37 cellular contexts compared by ENCODE assay signal in genomic region chr9:86512929-86513328, GRCh38.
"Had no signal": no experiment of that assay in that cellular context is flagged by ENCODE, and none has a peak within 500 bp of the region (broad histone marks: within the 10 kb centered on the region; RNA-seq: fewer than 3 reads in every experiment).

No MANE protein-coding gene starts in this region.

- H3K4me1 ChIP-seq: adrenal gland, breast epithelium had no signal

- H3K9me3 Mint-ChIP-seq: activated B cell treated with CpG ODN at 0.5 μM for 24 hours; activated CD4-positive, alpha-beta memory T cell treated with anti-CD3 and anti-CD28 coated beads, Interleukin-2, amount 10 ng/mL, durations not matched to agents 7 days and 5 days; activated naive CD4-positive, alpha-beta T cell treated with anti-CD3 and anti-CD28 coated beads, Interleukin-2, amount 50 U/mL, for 24 hours; activated naive CD8-positive, alpha-beta T cell treated with anti-CD3 and anti-CD28 coated beads, Interleukin-2, amount 10 ng/mL, durations not matched to agents 7 days and 5 days; activated T-cell treated with anti-CD3 and anti-CD28 coated beads, Interleukin-2, amount 50 U/mL, for 72 hours; activated T-helper 17 cell treated with anti-CD3 and anti-CD28 coated beads, Interleukin-2, amount 50 U/mL, for 72 hours; T-cell had no signal

- H3K27me3 Mint-ChIP-seq: activated B cell treated with CpG ODN at 0.5 μM for 24 hours had no signal

- ATAC-seq: activated CD8-positive, alpha-beta memory T cell treated with anti-CD3 and anti-CD28 coated beads, Interleukin-2, amount 10 ng/mL, durations not matched to agents 7 days and 5 days; activated T-cell treated with anti-CD3 and anti-CD28 coated beads, Interleukin-2, amount 50 U/mL, for 72 hours; activated T-helper 17 cell treated with anti-CD3 and anti-CD28 coated beads, Interleukin-2, amount 50 U/mL, for 72 hours; body of pancreas; PC-3; Right ventricle myocardium inferior; SK-N-SH treated with all-trans-retinoic acid at 6 μM for 48 hours; T-cell; T-helper 17 cell had no signal

- H3K4me1 Mint-ChIP-seq: activated B cell treated with CpG ODN at 0.5 μM for 24 hours; activated CD4-positive, alpha-beta memory T cell treated with anti-CD3 and anti-CD28 coated beads, Interleukin-2, amount 10 ng/mL, durations not matched to agents 7 days and 5 days; activated CD8-positive, alpha-beta memory T cell treated with anti-CD3 and anti-CD28 coated beads, Interleukin-2, amount 10 ng/mL, durations not matched to agents 7 days and 5 days; activated naive CD4-positive, alpha-beta T cell treated with anti-CD3 and anti-CD28 coated beads, Interleukin-2, amount 50 U/mL, for 24 hours; activated naive CD8-positive, alpha-beta T cell treated with anti-CD3 and anti-CD28 coated beads, Interleukin-2, amount 10 ng/mL, durations not matched to agents 7 days and 5 days; activated T-helper 17 cell treated with anti-CD3 and anti-CD28 coated beads, Interleukin-2, amount 50 U/mL, for 72 hours; T-cell; T-helper 17 cell had no signal

- H3K27ac Mint-ChIP-seq: activated B cell treated with CpG ODN at 0.5 μM for 24 hours; activated CD4-positive, alpha-beta memory T cell treated with anti-CD3 and anti-CD28 coated beads, Interleukin-2, amount 10 ng/mL, durations not matched to agents 7 days and 5 days; activated CD8-positive, alpha-beta memory T cell treated with anti-CD3 and anti-CD28 coated beads, Interleukin-2, amount 10 ng/mL, durations not matched to agents 7 days and 5 days; activated naive CD4-positive, alpha-beta T cell treated with anti-CD3 and anti-CD28 coated beads, Interleukin-2, amount 50 U/mL, for 24 hours; activated naive CD8-positive, alpha-beta T cell treated with anti-CD3 and anti-CD28 coated beads, Interleukin-2, amount 10 ng/mL, durations not matched to agents 7 days and 5 days; activated T-cell treated with anti-CD3 and anti-CD28 coated beads, Interleukin-2, amount 50 U/mL, for 72 hours; activated T-helper 17 cell treated with anti-CD3 and anti-CD28 coated beads, Interleukin-2, amount 50 U/mL, for 72 hours; T-cell; T-helper 17 cell had no signal

- H3K9me3 ChIP-seq: adrenal gland, body of pancreas, breast epithelium, MG63 had no signal

- H3K4me3 Mint-ChIP-seq: activated B cell treated with CpG ODN at 0.5 μM for 24 hours; activated CD4-positive, alpha-beta memory T cell treated with anti-CD3 and anti-CD28 coated beads, Interleukin-2, amount 10 ng/mL, durations not matched to agents 7 days and 5 days; activated CD8-positive, alpha-beta memory T cell treated with anti-CD3 and anti-CD28 coated beads, Interleukin-2, amount 10 ng/mL, durations not matched to agents 7 days and 5 days; activated naive CD4-positive, alpha-beta T cell treated with anti-CD3 and anti-CD28 coated beads, Interleukin-2, amount 50 U/mL, for 24 hours; activated naive CD8-positive, alpha-beta T cell treated with anti-CD3 and anti-CD28 coated beads, Interleukin-2, amount 10 ng/mL, durations not matched to agents 7 days and 5 days; activated T-cell treated with anti-CD3 and anti-CD28 coated beads, Interleukin-2, amount 50 U/mL, for 72 hours; activated T-helper 17 cell treated with anti-CD3 and anti-CD28 coated beads, Interleukin-2, amount 50 U/mL, for 72 hours; T-cell; T-helper 17 cell had no signal

- DNase-seq: activated B cell treated with CpG ODN at 0.5 μM for 24 hours; activated CD4-positive, alpha-beta memory T cell treated with anti-CD3 and anti-CD28 coated beads, Interleukin-2, amount 10 ng/mL, durations not matched to agents 7 days and 5 days; activated CD4-positive, alpha-beta T cell treated with anti-CD3 and anti-CD28 coated beads for 1 hour; activated CD4-positive, alpha-beta T cell treated with anti-CD3 and anti-CD28 coated beads for 48 hours; activated CD8-positive, alpha-beta memory T cell treated with anti-CD3 and anti-CD28 coated beads for 24 hours; activated CD8-positive, alpha-beta memory T cell treated with anti-CD3 and anti-CD28 coated beads, Interleukin-2, amount 10 ng/mL, durations not matched to agents 7 days and 5 days; activated CD8-positive, alpha-beta memory T cell treated with anti-CD3 and anti-CD28 coated beads, Interleukin-2, amount 50 U/mL, for 48 hours; activated effector memory CD4-positive, alpha-beta T cell treated with anti-CD3 and anti-CD28 coated beads, Interleukin-2, amount 50 U/mL, for 16 hours; activated naive CD4-positive, alpha-beta T cell; activated naive CD8-positive, alpha-beta T cell treated with anti-CD3 and anti-CD28 coated beads, Interleukin-2, amount 10 ng/mL, durations not matched to agents 7 days and 5 days; activated T-cell treated with anti-CD3 and anti-CD28 coated beads, Interleukin-2, amount 50 U/mL, for 72 hours; adrenal gland; body of pancreas; Kasumi-1; KG1; MG63; NCI-H1048; NCI-H1105 treated with DMSO at 0.1 percent for 48 hours; NCI-H1436 treated with DMSO at 0.1 percent for 48 hours; NCI-H1694 treated with DMSO at 0.1 percent for 48 hours; NCI-H2029; NCI-H2171; NCI-H510A; NCI-H526; NCI-H748 treated with DMSO at 0.1 percent for 48 hours; NK-92 treated with Interleukin-12 subunit alpha and Interleukin-12 subunit beta, amount 100 ng/mL, for 24 hours; PC-3; SIG-M5; T-cell; T-helper 17 cell had no signal

- H3K27me3 ChIP-seq: adrenal gland, body of pancreas, breast epithelium, MG63 had no signal

- H3K36me3 ChIP-seq: adrenal gland, breast epithelium, MG63 had no signal

- H3K36me3 Mint-ChIP-seq: activated CD8-positive, alpha-beta memory T cell treated with anti-CD3 and anti-CD28 coated beads, Interleukin-2, amount 10 ng/mL, durations not matched to agents 7 days and 5 days; activated naive CD4-positive, alpha-beta T cell treated with anti-CD3 and anti-CD28 coated beads, Interleukin-2, amount 50 U/mL, for 24 hours; activated naive CD8-positive, alpha-beta T cell treated with anti-CD3 and anti-CD28 coated beads, Interleukin-2, amount 10 ng/mL, durations not matched to agents 7 days and 5 days; T-cell had no signal

- H3K27ac ChIP-seq: adrenal gland, breast epithelium, RWPE1, VCaP had no signal

- H3K4me3 ChIP-seq: adrenal gland, body of pancreas, breast epithelium, MG63 had no signal
